26 cellular contexts compared by ENCODE assay signal in genomic region chr7:148804343-148805234, GRCh38.
DNase-seq lines count a peak whose midpoint lies in the region; ATAC-seq, FAIRE-seq and TF ChIP-seq lines count a peak whose summit lies in the region.
"Had no signal": no experiment of that assay in that cellular context is flagged by ENCODE, and none has a peak within 500 bp of the region (broad histone marks: within the 10 kb centered on the region; RNA-seq: fewer than 3 reads in every experiment).

No MANE protein-coding gene starts in this region.

- H3K36me3 Mint-ChIP-seq in T-helper 1 cell treated with Interleukin-12 subunit alpha and Interleukin-12 subunit beta and Interleukin-4 antibody, amounts not matched to agents 30 μg/mL and 1 μg/mL, for 36 hours (ENCODE audit: low read depth): peaks cover 42% of the 10 kb centered on the region
- peaks cover 64% of the 10 kb centered on the region for H3K36me3 Mint-ChIP-seq in CD8-positive, alpha-beta T cell
- peaks cover 45% of the 10 kb centered on the region for H3K36me3 Mint-ChIP-seq in T-helper 2 cell treated with Interferon-gamma antibody and Interleukin-4, amounts not matched to agents 5 μg/mL and 100 μg/mL, for 36 hours (ENCODE audit: low read depth)

- peak; percentile 26 for FAIRE-seq in K562 (lab: Jason Lieb, UNC)
- FAIRE-seq: A204.1 had no signal

- peaks cover 2% of the 10 kb centered on the region for H3K4me1 Mint-ChIP-seq in T-helper 1 cell treated with Interleukin-12 subunit alpha and Interleukin-12 subunit beta and Interleukin-4 antibody, amounts not matched to agents 30 μg/mL and 1 μg/mL, for 36 hours (ENCODE audit: low read depth)
- H3K4me1 Mint-ChIP-seq in CD8-positive, alpha-beta T cell (ENCODE audit: low read depth): no peaks in the 10 kb centered on the region
- no peaks in the 10 kb centered on the region for H3K4me1 Mint-ChIP-seq in T-helper 2 cell treated with Interferon-gamma antibody and Interleukin-4, amounts not matched to agents 5 μg/mL and 100 μg/mL, for 36 hours (ENCODE audit: low read depth)
- H3K4me1 Mint-ChIP-seq: B cell had no signal

- H3K27ac Mint-ChIP-seq in T-helper 1 cell treated with Interleukin-12 subunit alpha and Interleukin-12 subunit beta and Interleukin-4 antibody, amounts not matched to agents 30 μg/mL and 1 μg/mL, for 36 hours: peak overlapping the region; percentile 49
- H3K27ac Mint-ChIP-seq in CD8-positive, alpha-beta T cell: peak overlapping the region; percentile 9
- no peak overlapping the region for H3K27ac Mint-ChIP-seq in T-helper 2 cell treated with Interferon-gamma antibody and Interleukin-4, amounts not matched to agents 5 μg/mL and 100 μg/mL, for 36 hours
- H3K27ac Mint-ChIP-seq: B cell had no signal

- DNase-seq in T-helper 1 cell: no peak
- no peak for DNase-seq in CD8-positive, alpha-beta T cell
- no peak for DNase-seq in PC-9
- peak in 1 of 4 experiments; percentile 29 for DNase-seq in K562 (ENCODE audit: extremely low read depth in 1 of 4, low spot score in 3 of 4)
- DNase-seq in T-helper 2 cell treated with Interferon-gamma antibody and Interleukin-4, amounts not matched to agents 5 μg/mL and 100 μg/mL, for 36 hours (ENCODE audit: low spot score): no peak
- no peak for DNase-seq in lower leg skin (ENCODE audit: low spot score in 2 of 2)
- DNase-seq: activated CD8-positive, alpha-beta memory T cell treated with anti-CD3 and anti-CD28 coated beads for 24 hours; amniotic stem cell; Kasumi-1; mammary epithelial cell; NCI-H1092; NCI-H2029 treated with DMSO at 0.1 percent for 48 hours; NCI-H446 treated with DMSO at 0.1 percent for 48 hours; occipital lobe; retina; SIG-M5; stimulated activated CD4-positive, alpha-beta T cell treated with anti-CD3 and anti-CD28 coated beads, Interleukin-2, amount 100 ng/mL, for 48 hours; stimulated activated naive CD4-positive, alpha-beta T cell; T-helper 2 cell; tibial artery had no signal

- no peak for TF ChIP-seq EP300 in K562 (IDR thresholded peaks at IDR 0.05; ENCODE audit: low read length)

- H3K79me2 ChIP-seq in PC-9 (ENCODE audit: low read depth) (no peaks in the 10 kb centered on the region), K562 (ENCODE audit: control insufficient read depth, insufficient read depth, low read length) (no peaks in the 10 kb centered on the region)

- H3K4me1 ChIP-seq in CD8-positive, alpha-beta T cell (ENCODE audit: insufficient read depth, low read length): no peaks in the 10 kb centered on the region
- H3K4me1 ChIP-seq in PC-9 (replicated peaks; ENCODE audit: insufficient read depth) (no peaks in the 10 kb centered on the region), K562 (replicated peaks in 1 of 2; ENCODE audit: control insufficient read depth in 2 of 2, insufficient read depth in 2 of 2, low read length in 2 of 2) (no peaks in the 10 kb centered on the region)
- H3K4me1 ChIP-seq: tibial artery had no signal

- CTCF ChIA-PET in CD8-positive, alpha-beta T cell (lab: Charles Lee): no interaction called here
- CTCF ChIA-PET in PC-9 (lab: Charles Lee): interaction anchor here (0.6 to 0.7 kb wide), 2 partner anchors 94 to 712 kb away, joined by 6 to 12 read pairs; no protein-coding TSS in a partner anchor
- CTCF ChIA-PET in K562 (lab: Yijun Ruan, JAX; ENCODE audit: low intra/inter-chr PET ratio): no interaction called here

- no peaks in the 10 kb centered on the region for H3K9me2 ChIP-seq in PC-9 (ENCODE audit: insufficient read depth)

- H3K4me2 ChIP-seq in PC-9 (no peak overlapping the region), K562 (ENCODE audit: insufficient read depth, low read length) (no peak overlapping the region)

- H3K9me3 ChIP-seq in CD8-positive, alpha-beta T cell (ENCODE audit: low read length): no peaks in the 10 kb centered on the region
- H3K9me3 ChIP-seq in PC-9 (ENCODE audit: insufficient read depth, low read depth) (no peaks in the 10 kb centered on the region), K562 (replicated peaks; ENCODE audit: control insufficient read depth, insufficient read depth, low read depth, low read length) (no peaks in the 10 kb centered on the region)
- H3K9me3 ChIP-seq: tibial artery had no signal

- H3K27ac ChIP-seq in CD8-positive, alpha-beta T cell (ENCODE audit: low read depth, low read length): no peak overlapping the region
- no peak overlapping the region for H3K27ac ChIP-seq in PC-9
- no peak overlapping the region for H3K27ac ChIP-seq in K562 (ENCODE audit: extremely low read depth, low read depth, low read length)
- H3K27ac ChIP-seq: coronary artery, tibial artery, VCaP had no signal

- H4K20me1 ChIP-seq in PC-9 (ENCODE audit: insufficient read depth) (0 out of 2 replicates have a peak, but pooled peaks cover 3% of the 10 kb centered on the region), K562 (replicated peaks; ENCODE audit: control insufficient read depth, insufficient read depth, low read length) (peaks cover 9% of the 10 kb centered on the region; the same call in 1 of the 2 replicates)

- POLR2A ChIA-PET in CD8-positive, alpha-beta T cell (lab: Charles Lee): interaction anchor here (0.7 kb wide), 1 partner anchor 20 kb away, joined by 3 read pairs; no protein-coding TSS in a partner anchor
- POLR2A ChIA-PET in PC-9 (lab: Charles Lee; ENCODE audit: unreplicated experiment): interaction anchor here (0.7 kb wide), 1 partner anchor 135 kb away, joined by 3 read pairs; no protein-coding TSS in a partner anchor
- POLR2A ChIA-PET in K562 (lab: Yijun Ruan, JAX): interaction anchor here (0.8 to 1.6 kb wide), 6 partner anchors 15 to 78 kb away, joined by 3 to 4 read pairs (median 3); no protein-coding TSS in a partner anchor

- TF ChIP-seq CTCF in CD8-positive, alpha-beta T cell (IDR thresholded peaks at IDR 0.05): no peak
- TF ChIP-seq CTCF in PC-9 (conservative IDR thresholded peaks at IDR 0.05): no peak
- TF ChIP-seq CTCF in K562 (IDR thresholded peaks at IDR 0.05 in 2 of 3, conservative IDR thresholded peaks at IDR 0.05 in 1 of 3; ENCODE audit: insufficient read depth in 2 of 3, low read depth in 1 of 3, low read length in 3 of 3): no peak
- TF ChIP-seq CTCF in lower leg skin (IDR thresholded peaks at IDR 0.05): no peak

- no peak overlapping the region for H3K4me3 Mint-ChIP-seq in T-helper 1 cell treated with Interleukin-12 subunit alpha and Interleukin-12 subunit beta and Interleukin-4 antibody, amounts not matched to agents 30 μg/mL and 1 μg/mL, for 36 hours
- H3K4me3 Mint-ChIP-seq in CD8-positive, alpha-beta T cell: no peak overlapping the region
- H3K4me3 Mint-ChIP-seq in T-helper 2 cell treated with Interferon-gamma antibody and Interleukin-4, amounts not matched to agents 5 μg/mL and 100 μg/mL, for 36 hours: no peak overlapping the region
- H3K4me3 Mint-ChIP-seq: B cell had no signal

- intact Hi-C loops in CD8-positive, alpha-beta T cell (cut with DNase I, micrococcal nuclease): no loop called here
- intact Hi-C loops in PC-9 (cut with micrococcal nuclease; ENCODE audit: unreplicated experiment) (no loop called here), K562 (cut with micrococcal nuclease) (loop anchor here (5.0 to 10.0 kb wide), 3 partner anchors 158 to 290 kb away; partner anchors contain the start of gene ZNF786), lower leg skin (cut with DNase I; ENCODE audit: low total_unique reads) (no loop called here)

- H3K9ac ChIP-seq in K562 (ENCODE audit: insufficient read depth in 1 of 2, low read depth in 2 of 2, low read length in 2 of 2): no peak overlapping the region

- no peaks in the 10 kb centered on the region for H3K9me3 Mint-ChIP-seq in T-helper 1 cell treated with Interleukin-12 subunit alpha and Interleukin-12 subunit beta and Interleukin-4 antibody, amounts not matched to agents 30 μg/mL and 1 μg/mL, for 36 hours
- no peaks in the 10 kb centered on the region for H3K9me3 Mint-ChIP-seq in CD8-positive, alpha-beta T cell
- H3K9me3 Mint-ChIP-seq in T-helper 2 cell treated with Interferon-gamma antibody and Interleukin-4, amounts not matched to agents 5 μg/mL and 100 μg/mL, for 36 hours: no peaks in the 10 kb centered on the region

- H3K27me3 ChIP-seq in CD8-positive, alpha-beta T cell (ENCODE audit: insufficient read depth, low read length): no peaks in the 10 kb centered on the region
- H3K27me3 ChIP-seq in PC-9 (ENCODE audit: insufficient read depth, low read depth) (no peaks in the 10 kb centered on the region), K562 (ENCODE audit: control insufficient read depth in 2 of 2, insufficient read depth in 2 of 2, low read length in 2 of 2) (no peaks in the 10 kb centered on the region)
- H3K27me3 ChIP-seq: tibial artery had no signal

- no peaks in the 10 kb centered on the region for H3K9me1 ChIP-seq in K562 (ENCODE audit: control insufficient read depth, insufficient read depth, low read length)

- WGBS in K562 (ENCODE audit: insufficient coverage, low coverage, missing lambda C conversion rate): 71% methylated on average over 10 of the region's 10 CpGs
- 86 to 87% methylated on average over 10 of the region's 10 CpGs for WGBS in lower leg skin, 2 donors

- BruUV-seq in PC-9 (replicated peaks; lab: Mats Ljungman, UMichigan) (TSS peak; percentile 5), K562 (replicated peaks; lab: Mats Ljungman, UMichigan) (TSS peak; percentile 23)

- peaks cover 12% of the 10 kb centered on the region; the same call in 1 of the 2 replicates for H3F3A ChIP-seq in PC-9 (ENCODE audit: insufficient read depth, low read depth)

- in situ Hi-C loops in K562 (cut with MboI): no loop called here

- H3K27me3 Mint-ChIP-seq in T-helper 1 cell treated with Interleukin-12 subunit alpha and Interleukin-12 subunit beta and Interleukin-4 antibody, amounts not matched to agents 30 μg/mL and 1 μg/mL, for 36 hours (ENCODE audit: low read depth): no peaks in the 10 kb centered on the region
- H3K27me3 Mint-ChIP-seq in CD8-positive, alpha-beta T cell (ENCODE audit: low read depth): no peaks in the 10 kb centered on the region
- H3K27me3 Mint-ChIP-seq in T-helper 2 cell treated with Interferon-gamma antibody and Interleukin-4, amounts not matched to agents 5 μg/mL and 100 μg/mL, for 36 hours (ENCODE audit: low read depth): no peaks in the 10 kb centered on the region
- H3K27me3 Mint-ChIP-seq: B cell had no signal

- peaks cover 21% of the 10 kb centered on the region for H3K36me3 ChIP-seq in CD8-positive, alpha-beta T cell (ENCODE audit: insufficient read depth, low read length)
- peaks cover 14% of the 10 kb centered on the region; the same call in 1 of the 2 replicates for H3K36me3 ChIP-seq in PC-9 (ENCODE audit: low read depth)
- peaks cover 69% of the 10 kb centered on the region for H3K36me3 ChIP-seq in K562 (ENCODE audit: control insufficient read depth, insufficient read depth, low read length)

- no peak for TF ChIP-seq RAD21 in K562 (CRISPR knock-in tag; conservative IDR thresholded peaks at IDR 0.05 in 1 of 2, IDR thresholded peaks at IDR 0.05 in 1 of 2)

- no peak overlapping the region for H2AFZ ChIP-seq in PC-9
- no peak overlapping the region for H2AFZ ChIP-seq in K562 (ENCODE audit: low read depth, low read length)

- TF ChIP-seq POLR2A in K562 (conservative IDR thresholded peaks at IDR 0.05) (peak; percentile 60), lower leg skin (IDR thresholded peaks at IDR 0.05) (no peak)

- no peak for ATAC-seq in CD8-positive, alpha-beta T cell
- ATAC-seq in K562 (peak; percentile 52), HG03095 (IDR thresholded peaks at IDR 0.05; ENCODE audit: unreplicated experiment) (no peak)

- no peak overlapping the region for H3K4me3 ChIP-seq in CD8-positive, alpha-beta T cell (ENCODE audit: low read depth, low read length)
- H3K4me3 ChIP-seq in PC-9: no peak overlapping the region
- H3K4me3 ChIP-seq in K562: no peak overlapping the region
- no peak overlapping the region for H3K4me3 ChIP-seq in lower leg skin (ENCODE audit: low read depth, poor library complexity, severe bottlenecking)
- H3K4me3 ChIP-seq: coronary artery, tibial artery had no signal
